9 cellular contexts compared by ENCODE assay signal in genomic region chr4:109648266-109648996, GRCh38.
DNase-seq lines count a peak whose midpoint lies in the region; ATAC-seq lines count a peak whose summit lies in the region.
"Had no signal": no experiment of that assay in that cellular context is flagged by ENCODE, and none has a peak within 500 bp of the region (broad histone marks: within the 10 kb centered on the region; RNA-seq: fewer than 3 reads in every experiment).

No MANE protein-coding gene starts in this region.

- DNase-seq in DMS 273 (lab: John Stamatoyannopoulos, UW; ENCODE audit: unreplicated experiment) (peak; percentile 1), DMS 273 treated with DMSO at 0.1 percent for 48 hours (lab: John Stamatoyannopoulos, UW) (no peak), NCI-H69 (lab: John Stamatoyannopoulos, UW) (peak; percentile 53), iris pigment epithelial cell (ENCODE audit: low read depth) (peak; percentile 12), NCI-H345 treated with DMSO at 0.1 percent for 48 hours (lab: John Stamatoyannopoulos, UW; ENCODE audit: unreplicated experiment) (no peak), NCI-H1436 treated with DMSO at 0.1 percent for 48 hours (lab: John Stamatoyannopoulos, UW) (no peak), hepatic stellate cell (ENCODE audit: low spot score) (no peak)
- DNase-seq: naive B cell had no signal

- peak; percentile 74 for ATAC-seq in GM21786 (IDR thresholded peaks at IDR 0.05; ENCODE audit: unreplicated experiment)

Comparison
In these comparisons a context has a peak if more than half of its experiments do, and no peak if none do; other contexts are left out.
1. DNase-seq: peak in DMS 273 (single experiment), NCI-H69 (single experiment) and iris pigment epithelial cell (single experiment); none in DMS 273 treated with DMSO at 0.1 percent for 48 hours (single experiment), NCI-H345 treated with DMSO at 0.1 percent for 48 hours (single experiment), NCI-H1436 treated with DMSO at 0.1 percent for 48 hours (single experiment) and hepatic stellate cell (single experiment).